ENCODE assay signal across 29 cellular contexts in genomic region chr20:51322164-51322707, GRCh38.
DNase-seq lines count a peak whose midpoint lies in the region; ATAC-seq, FAIRE-seq and TF ChIP-seq lines count a peak whose summit lies in the region.
"Had no signal": no experiment of that assay in that cellular context is flagged by ENCODE, and none has a peak within 500 bp of the region (broad histone marks: within the 10 kb centered on the region; RNA-seq: fewer than 3 reads in every experiment).

No MANE protein-coding gene starts in this region.

- peaks cover 27% of the 10 kb centered on the region for H3K4me1 Mint-ChIP-seq in endodermal cell
- H3K4me1 Mint-ChIP-seq in mesothelial cell of epicardium = peaks cover 14% of the 10 kb centered on the region

- H3K27ac Mint-ChIP-seq in endodermal cell (peak overlapping the region; percentile 41), mesothelial cell of epicardium (peak overlapping the region; percentile 6)
- H3K27ac Mint-ChIP-seq: CD8-positive, alpha-beta T cell had no signal

- no peak overlapping the region for H2AFZ ChIP-seq in HepG2 (ENCODE audit: low read length)

- H3K9me3 ChIP-seq in HepG2 (ENCODE audit: low read length) = no peaks in the 10 kb centered on the region
- no peaks in the 10 kb centered on the region for H3K9me3 ChIP-seq in right lobe of liver
- peaks cover 11% of the 10 kb centered on the region for H3K9me3 ChIP-seq in endodermal cell (ENCODE audit: control insufficient read depth, low read length)

- intact Hi-C loops in HepG2 (cut with micrococcal nuclease; ENCODE audit: unreplicated experiment) = no loop called here
- intact Hi-C loops in right lobe of liver (cut with DNase I) = no loop called here

- POLR2A ChIA-PET in HepG2 (lab: Yijun Ruan, JAX) = no interaction called here

- H3K9ac ChIP-seq in HepG2 (ENCODE audit: insufficient read depth, low read depth, low read length) (no peak overlapping the region), endodermal cell (ENCODE audit: extremely low read depth, low read length, poor library complexity, severe bottlenecking) (no peak overlapping the region)

- BruUV-seq in HepG2 (replicated peaks; lab: Mats Ljungman, UMichigan) = no TSS peak

- in situ Hi-C loops in HepG2 (cut with HindIII; ENCODE audit: extremely low pct_ligation_motif_present, low pct_unique_long_range_greater_than_20kb) = loop anchor here (25.0 kb wide), 1 partner anchor 535 kb away; the partner anchor contains the start of gene BCAS4

- H3K27me3 ChIP-seq in HepG2 (ENCODE audit: control insufficient read depth in 1 of 2, insufficient read depth in 2 of 2, low read length in 2 of 2) (peaks cover 4 to 58% of the 10 kb centered on the region in 2 experiments; a peak in 3 of 5 replicates), right lobe of liver (no peaks in the 10 kb centered on the region), endodermal cell (ENCODE audit: control insufficient read depth, insufficient read depth, low read length, poor library complexity, severe bottlenecking) (no peaks in the 10 kb centered on the region)
- H3K27me3 ChIP-seq: SJCRH30 had no signal

- no peak overlapping the region for H3K4me3 ChIP-seq in HepG2 (replicated peaks in 1 of 3; ENCODE audit: insufficient read depth in 1 of 3, low read depth in 2 of 3, low read length in 3 of 3)
- H3K4me3 ChIP-seq in right lobe of liver = no peak overlapping the region
- H3K4me3 ChIP-seq in endodermal cell (ENCODE audit: low read length) = no peak overlapping the region
- H3K4me3 ChIP-seq: SJCRH30 had no signal

- H4K20me1 ChIP-seq in HepG2 (ENCODE audit: insufficient read depth, low read length) = no peaks in the 10 kb centered on the region

- CTCF ChIA-PET in HepG2 (lab: Yijun Ruan, JAX; ENCODE audit: low intra/inter-chr PET ratio, low total read pairs) = no interaction called here

- H3K79me2 ChIP-seq in HepG2 (ENCODE audit: insufficient read depth, low read length) = no peaks in the 10 kb centered on the region

- no peak for ATAC-seq in HepG2
- ATAC-seq in right lobe of liver = no peak
- ATAC-seq in SK-N-SH treated with all-trans-retinoic acid at 6 μM for 48 hours = no peak
- no peak for ATAC-seq in HG02571 (IDR thresholded peaks at IDR 0.05; ENCODE audit: unreplicated experiment)
- ATAC-seq: CD8-positive, alpha-beta T cell had no signal

- no peak for FAIRE-seq in HepG2 (lab: Jason Lieb, UNC)
- FAIRE-seq: GM19239, RCC 7860 had no signal

- no peaks in the 10 kb centered on the region for H3K36me3 ChIP-seq in HepG2 (replicated peaks in 1 of 2; ENCODE audit: control insufficient read depth in 1 of 2, insufficient read depth in 2 of 2, low read length in 2 of 2)
- H3K36me3 ChIP-seq in right lobe of liver = no peaks in the 10 kb centered on the region
- no peaks in the 10 kb centered on the region for H3K36me3 ChIP-seq in endodermal cell (ENCODE audit: control insufficient read depth, insufficient read depth, low read length)
- H3K36me3 ChIP-seq: SJCRH30 had no signal

- TF ChIP-seq CTCF in HepG2 (CRISPR knock-in tag; IDR thresholded peaks at IDR 0.05) (no peak), right lobe of liver (IDR thresholded peaks at IDR 0.05) (no peak), endodermal cell (conservative IDR thresholded peaks at IDR 0.05) (no peak), mesothelial cell of epicardium (IDR thresholded peaks at IDR 0.05; ENCODE audit: unreplicated experiment) (no peak)

- 21% methylated on average over 8 of the region's 8 CpGs for WGBS in HepG2 (ENCODE audit: low lambda C conversion rate)
- 47% methylated on average over 5 of the region's 8 CpGs for WGBS in right lobe of liver (ENCODE audit: insufficient coverage, low coverage, low lambda C conversion rate, missing lambda C conversion rate)
- 71 to 78% methylated on average over 7 to 8 of the region's 8 CpGs for WGBS in endodermal cell (ENCODE audit: insufficient coverage in 1 of 2, insufficient read length in 1 of 2), 2 experiments

- H3K4me3 Mint-ChIP-seq in endodermal cell (no peak overlapping the region), mesothelial cell of epicardium (no peak overlapping the region)
- H3K4me3 Mint-ChIP-seq: CD8-positive, alpha-beta T cell; H9; IgD-negative memory B cell had no signal

- no peak for TF ChIP-seq POLR2A in HepG2 (IDR thresholded peaks at IDR 0.05; ENCODE audit: insufficient read depth in 1 of 2, low read depth in 2 of 2, low read length in 2 of 2)
- TF ChIP-seq POLR2A in right lobe of liver (IDR thresholded peaks at IDR 0.05) = no peak

- H3K4me1 ChIP-seq in HepG2 (ENCODE audit: insufficient read depth, low read length) (no peaks in the 10 kb centered on the region), right lobe of liver (no peaks in the 10 kb centered on the region), endodermal cell (ENCODE audit: control insufficient read depth, insufficient read depth, low read length) (peaks cover 4% of the 10 kb centered on the region)

- TF ChIP-seq EP300 in HepG2 (IDR thresholded peaks at IDR 0.05; ENCODE audit: low read depth in 2 of 2, low read length in 2 of 2) = no peak
- TF ChIP-seq EP300 in HepG2 (CRISPR knock-in tag; IDR thresholded peaks at IDR 0.05; ENCODE audit: borderline replicate concordance) = no peak

- no peak for TF ChIP-seq RAD21 in HepG2 (CRISPR knock-in tag; IDR thresholded peaks at IDR 0.05)

- no peak overlapping the region for H3K4me2 ChIP-seq in HepG2 (ENCODE audit: low read depth, low read length)

- H3K27me3 Mint-ChIP-seq in endodermal cell (ENCODE audit: insufficient read depth) (no peaks in the 10 kb centered on the region), mesothelial cell of epicardium (ENCODE audit: low read depth) (no peaks in the 10 kb centered on the region)

- no peaks in the 10 kb centered on the region for H3K36me3 Mint-ChIP-seq in endodermal cell (ENCODE audit: low read depth)
- H3K36me3 Mint-ChIP-seq in mesothelial cell of epicardium = no peaks in the 10 kb centered on the region
- H3K36me3 Mint-ChIP-seq: CD8-positive, alpha-beta T cell; IgD-negative memory B cell had no signal

- H3K27ac ChIP-seq in HepG2 (ENCODE audit: extremely low read length, insufficient read depth, low read length) (no peak overlapping the region), right lobe of liver (no peak overlapping the region), endodermal cell (ENCODE audit: low read depth, low read length) (no peak overlapping the region)
- H3K27ac ChIP-seq: 22Rv1 had no signal

- H3K9me3 Mint-ChIP-seq in endodermal cell = peaks cover 6% of the 10 kb centered on the region
- no peaks in the 10 kb centered on the region for H3K9me3 Mint-ChIP-seq in mesothelial cell of epicardium
- H3K9me3 Mint-ChIP-seq: CD8-positive, alpha-beta T cell had no signal

- DNase-seq in HepG2 (ENCODE audit: low spot score) (no peak), right lobe of liver (no peak), endodermal cell (peak; percentile 74), mesothelial cell of epicardium (ENCODE audit: low spot score in 2 of 2, unreplicated experiment in 2 of 2) (no peak), NCI-H82 treated with DMSO at 0.1 percent for 48 hours (lab: John Stamatoyannopoulos, UW; ENCODE audit: unreplicated experiment) (no peak), COLO668 (lab: John Stamatoyannopoulos, UW; ENCODE audit: unreplicated experiment) (no peak)
- DNase-seq: AML-193; C1 segment of cervical spinal cord; Calu3; CD8-positive, alpha-beta T cell; DMS153; GDM1; H9; Karpas-422; MV-4-11; NCI-H1694; NCI-H2081; NCI-H2171; NCI-H345; NCI-H524; NCI-H82; OCI-M1 had no signal

TF ChIP-seq in HepG2, 621 proteins besides CTCF, POLR2A, EP300 and RAD21:
- TF ChIP-seq ZFP36 (IDR thresholded peaks at IDR 0.05; ENCODE audit: borderline replicate concordance, low read depth, low read length, partially characterized antibody) (peak; percentile 48), ZNF737 (CRISPR knock-in tag; IDR thresholded peaks at IDR 0.05; ENCODE audit: borderline replicate concordance) (no peak)

TF ChIP-seq in SK-N-SH treated with all-trans-retinoic acid at 6 μM for 48 hours, 23 proteins besides CTCF, POLR2A, EP300 and RAD21:
- TF ChIP-seq ISL1 (CRISPR knock-in tag; IDR thresholded peaks at IDR 0.05) = no peak
- TF ChIP-seq CREB5 (CRISPR knock-in tag; IDR thresholded peaks at IDR 0.05; ENCODE audit: low read depth) = no peak
- TF ChIP-seq RARB (CRISPR knock-in tag; IDR thresholded peaks at IDR 0.05) = no peak
- TF ChIP-seq ZNF8 (CRISPR knock-in tag; IDR thresholded peaks at IDR 0.05) = no peak
